8 cellular contexts compared by ENCODE assay signal in genomic region chr10:13099144-13099665, GRCh38. TPM values are rescaled to one million over a fixed set of nuclear protein-coding genes. Genes with fewer than 3 reads are reported as not detected.
DNase-seq lines count a peak whose midpoint lies in the region; TF ChIP-seq lines count a peak whose summit lies in the region.

No MANE protein-coding gene starts in this region.

- H3K9me3 ChIP-seq in GM23248 (ENCODE audit: low read depth) (no peaks in the 10 kb centered on the region), KOPT-K1 (ENCODE audit: insufficient read depth, low read length, poor library complexity, severe bottlenecking) (no peaks in the 10 kb centered on the region), SK-N-MC (ENCODE audit: low read depth, low read length) (no peaks in the 10 kb centered on the region), hepatocyte (ENCODE audit: low read depth) (no peaks in the 10 kb centered on the region)

- H3K9me2 ChIP-seq in GM23248 (ENCODE audit: insufficient read depth), result no peaks in the 10 kb centered on the region
- H3K9me2 ChIP-seq in hepatocyte (replicated peaks; ENCODE audit: insufficient read depth), result no peaks in the 10 kb centered on the region

- TF ChIP-seq CTCF in astrocyte of the spinal cord (IDR thresholded peaks at IDR 0.05; ENCODE audit: low read depth, low read length), result peak; percentile 61
- TF ChIP-seq CTCF in hepatocyte (IDR thresholded peaks at IDR 0.05; ENCODE audit: poor library complexity), result peak; percentile 51

- H3K36me3 ChIP-seq in GM23248 (ENCODE audit: low read depth) (no peaks in the 10 kb centered on the region), KOPT-K1 (ENCODE audit: insufficient read depth, low read length) (no peaks in the 10 kb centered on the region), SK-N-MC (ENCODE audit: insufficient read depth, low read length) (no peaks in the 10 kb centered on the region), hepatocyte (replicated peaks; ENCODE audit: insufficient read depth, low read depth) (no peaks in the 10 kb centered on the region)

- H3F3A ChIP-seq in GM23248 (ENCODE audit: insufficient read depth), result no peaks in the 10 kb centered on the region; the same call in 1 of the 2 replicates

- in situ Hi-C loops in GM23248 (cut with MboI), result loop anchor here (25.0 kb wide), 1 partner anchor 837 kb away; no protein-coding TSS in a partner anchor
- in situ Hi-C loops in astrocyte of the spinal cord (cut with HindIII; ENCODE audit: low sequenced_read_pairs), result no loop called here

- H3K4me3 ChIP-seq in GM08714 (ENCODE audit: low read length) (peak overlapping the region; percentile 62), GM23248 (peak overlapping the region; percentile 90), SK-N-MC (peak overlapping the region; percentile 78), astrocyte of the spinal cord (ENCODE audit: low read depth, low read length) (peak overlapping the region; percentile 71), hepatocyte (peak overlapping the region; percentile 100)

- H3K4me1 ChIP-seq in GM23248 (ENCODE audit: insufficient read depth), result peaks cover 20% of the 10 kb centered on the region; the same call in 1 of the 2 replicates
- H3K4me1 ChIP-seq in hepatocyte (ENCODE audit: insufficient read depth), result peaks cover 10% of the 10 kb centered on the region

- no peaks in the 10 kb centered on the region for H3K27me3 ChIP-seq in GM23248 (replicated peaks; ENCODE audit: insufficient read depth)
- H3K27me3 ChIP-seq in hepatocyte, result no peaks in the 10 kb centered on the region

- DNase-seq in GM23248 (peak; percentile 81), SK-N-MC (ENCODE audit: low read depth, low spot score) (no peak), astrocyte of the spinal cord (ENCODE audit: low read depth, low spot score) (no peak), hepatocyte (ENCODE audit: low spot score) (peak; percentile 84), putamen (ENCODE audit: low spot score) (peak; percentile 81), NCI-H1930 (lab: John Stamatoyannopoulos, UW) (no peak)

- WGBS in GM23248 (ENCODE audit: low coverage in 1 of 2, low lambda C conversion rate in 2 of 2, missing lambda C conversion rate in 2 of 2), 2 experiments, result 3 to 5% methylated on average over 11 to 14 of the region's 14 CpGs
- 3% methylated on average over 13 of the region's 14 CpGs for WGBS in hepatocyte (ENCODE audit: low lambda C conversion rate, missing lambda C conversion rate)

- peak overlapping the region; percentile 94 for H3K4me2 ChIP-seq in GM23248 (ENCODE audit: unreplicated experiment)
- peak overlapping the region; percentile 88 for H3K4me2 ChIP-seq in hepatocyte

- H4K20me1 ChIP-seq in GM23248 (ENCODE audit: insufficient read depth), result no peaks in the 10 kb centered on the region
- H4K20me1 ChIP-seq in hepatocyte (ENCODE audit: insufficient read depth, poor library complexity, severe bottlenecking), result no peaks in the 10 kb centered on the region

- H3K9ac ChIP-seq in GM23248, result peak overlapping the region; percentile 90
- H3K9ac ChIP-seq in SK-N-MC (ENCODE audit: insufficient read length), result no peak overlapping the region

- H2AFZ ChIP-seq in GM23248 (peak overlapping the region; percentile 93), hepatocyte (peak overlapping the region; percentile 90)

- H3K79me2 ChIP-seq in GM23248 (ENCODE audit: insufficient read depth) (peaks cover 41% of the 10 kb centered on the region), hepatocyte (peaks cover 30% of the 10 kb centered on the region)

- H3K27ac ChIP-seq in GM23248 (peak overlapping the region; percentile 62), KOPT-K1 (ENCODE audit: low read depth, low read length, poor library complexity, severe bottlenecking) (peak overlapping the region; percentile 41), SK-N-MC (no peak overlapping the region), hepatocyte (peak overlapping the region; percentile 100)

RNA-seq across cellular contexts. Expression of gene OPTN, which starts 0.8 kb away (rescaled TPM):
- 41.2 and 50.6 TPM in 2 replicates for total RNA-seq in GM23248 (2014; rRNA removed; shearing (Covaris generic))
- polyA plus RNA-seq in GM23248 (2016; fragmentation: Nextera tagmentation; extraction: Ambion mirVana), result 109 and 116 TPM in 2 replicates
- 48.7 and 51.0 TPM in 2 replicates for total RNA-seq in hepatocyte
- 79.4 and 84.6 TPM in 2 replicates for polyA plus RNA-seq in hepatocyte

Comparison
In these comparisons a context has a peak if more than half of its experiments do, and no peak if none do; other contexts are left out.
1. DNase-seq: peak in GM23248 (single experiment), hepatocyte (single experiment) and putamen (single experiment); none in SK-N-MC (single experiment), astrocyte of the spinal cord (single experiment) and NCI-H1930 (0 of 2).
2. Peak in every context shown above with its lines, with median percentiles within 50 percentile points of each other: H3K4me3 ChIP-seq.